In the genomic region with DNA sequence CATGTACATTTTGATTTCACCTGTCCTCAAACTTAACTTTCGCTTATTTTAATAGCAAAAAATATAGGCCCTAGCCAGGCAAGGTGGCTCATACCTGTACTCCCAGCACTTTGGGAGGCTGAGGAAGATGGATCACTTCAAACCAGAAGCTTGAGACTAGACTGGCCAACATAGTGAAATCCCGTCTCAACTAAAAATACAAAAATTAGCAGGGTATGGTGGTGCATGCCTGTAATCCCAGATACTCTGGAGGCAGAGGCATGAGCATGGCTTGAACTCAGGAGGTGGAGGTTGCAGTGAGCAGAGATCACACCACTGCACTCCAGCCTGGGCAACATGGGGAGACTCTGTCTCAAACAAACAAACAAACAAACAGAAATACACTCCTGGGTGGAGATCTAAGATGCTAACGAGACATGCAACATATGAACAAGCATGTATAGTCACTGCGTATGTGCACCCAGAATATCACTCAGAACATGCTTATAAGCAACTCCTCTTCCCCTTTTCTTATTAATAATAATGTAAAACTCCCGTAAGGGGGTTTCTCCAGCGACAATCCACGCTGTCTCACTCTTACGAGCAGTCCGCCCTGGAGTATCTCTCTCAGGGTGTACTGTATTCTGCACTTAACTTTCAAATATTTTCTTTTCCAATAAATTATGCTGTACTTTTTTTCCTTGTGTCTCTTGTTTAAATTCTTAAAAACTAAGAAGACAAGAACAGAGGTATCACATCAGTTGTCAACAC, we compare ENCODE assay signal across 8 cellular contexts.
DNase-seq lines count a peak whose midpoint lies in the region; ATAC-seq, FAIRE-seq and TF ChIP-seq lines count a peak whose summit lies in the region.
"Not testable (repeated sequence)": the region's sequence is repeated elsewhere in the genome, so short reads cannot be mapped to it uniquely, and the experiment has no call there.

No MANE protein-coding gene starts in this region.

- not testable (repeated sequence) for H3K27me3 ChIP-seq in WERI-Rb-1 (ENCODE audit: insufficient read depth, low read depth, severe bottlenecking)

- not testable (repeated sequence) for H3K9me3 ChIP-seq in WERI-Rb-1 (ENCODE audit: severe bottlenecking); kidney (ENCODE audit: control insufficient read depth in 1 of 2, low read length in 2 of 2)

- TF ChIP-seq CTCF in GM12865 (IDR thresholded peaks at IDR 0.05; ENCODE audit: insufficient read depth, low read depth, low read length, missing control alignments); WERI-Rb-1 (IDR thresholded peaks at IDR 0.05; ENCODE audit: low read depth, low read length); coronary artery (IDR thresholded peaks at IDR 0.05); kidney (IDR thresholded peaks at IDR 0.05; ENCODE audit: borderline replicate concordance, extremely low read depth, insufficient read depth): not testable (repeated sequence)

- peak; percentile 1 for DNase-seq in GM12865 (ENCODE audit: low read depth)
- DNase-seq in WERI-Rb-1, result peak; percentile 4
- peak; percentile 9 for DNase-seq in activated T-helper 2 cell treated with anti-CD3 and anti-CD28 coated beads, Interferon-gamma antibody, Interleukin-2, Interleukin-4, amounts not matched to agents 10 μg/mL and 5 μg/mL and 100 μg/mL, durations not matched to agents 14 hours and 24 hours and 36 hours (ENCODE audit: low spot score)
- DNase-seq in coronary artery (ENCODE audit: low spot score), result peak; percentile 17
- peak; percentile 50 for DNase-seq in kidney
- DNase-seq in mucosa of gallbladder (ENCODE audit: low spot score), result peak; percentile 9
- DNase-seq in sciatic nerve (ENCODE audit: low spot score), result peak; percentile 44
- peak; percentile 19 for DNase-seq in ureter (ENCODE audit: low spot score)

- H3K27me3 Mint-ChIP-seq in activated T-helper 2 cell treated with anti-CD3 and anti-CD28 coated beads, Interferon-gamma antibody, Interleukin-2, Interleukin-4, amounts not matched to agents 10 μg/mL and 5 μg/mL and 100 μg/mL, durations not matched to agents 14 hours and 24 hours and 36 hours (ENCODE audit: low read depth), result not testable (repeated sequence)

- not testable (repeated sequence) for H3K36me3 ChIP-seq in WERI-Rb-1; kidney (ENCODE audit: control insufficient read depth in 1 of 2, insufficient read depth in 2 of 2, low read length in 2 of 2)

- not testable (repeated sequence) for H3K27ac ChIP-seq in WERI-Rb-1; coronary artery; kidney (ENCODE audit: low read depth in 2 of 2, low read length in 2 of 2)

- not testable (repeated sequence) for H3K4me3 ChIP-seq in GM12865 (ENCODE audit: low read depth, low read length); WERI-Rb-1 (ENCODE audit: low read depth, low read length); coronary artery; kidney (ENCODE audit: low read length in 2 of 2)

- FAIRE-seq in kidney (lab: Jason Lieb, UNC), result not testable (repeated sequence)

- not testable (repeated sequence) for H3K36me3 Mint-ChIP-seq in activated T-helper 2 cell treated with anti-CD3 and anti-CD28 coated beads, Interferon-gamma antibody, Interleukin-2, Interleukin-4, amounts not matched to agents 10 μg/mL and 5 μg/mL and 100 μg/mL, durations not matched to agents 14 hours and 24 hours and 36 hours (ENCODE audit: low read depth)

- not testable (repeated sequence) for H3K4me3 Mint-ChIP-seq in activated T-helper 2 cell treated with anti-CD3 and anti-CD28 coated beads, Interferon-gamma antibody, Interleukin-2, Interleukin-4, amounts not matched to agents 10 μg/mL and 5 μg/mL and 100 μg/mL, durations not matched to agents 14 hours and 24 hours and 36 hours (ENCODE audit: low read depth)

- intact Hi-C loops in activated T-helper 2 cell treated with anti-CD3 and anti-CD28 coated beads, Interferon-gamma antibody, Interleukin-2, Interleukin-4, amounts not matched to agents 10 μg/mL and 5 μg/mL and 100 μg/mL, durations not matched to agents 14 hours and 24 hours and 36 hours (cut with micrococcal nuclease); kidney (cut with DNase I); sciatic nerve (cut with DNase I): not testable (repeated sequence)

- not testable (repeated sequence) for H3K27ac Mint-ChIP-seq in activated T-helper 2 cell treated with anti-CD3 and anti-CD28 coated beads, Interferon-gamma antibody, Interleukin-2, Interleukin-4, amounts not matched to agents 10 μg/mL and 5 μg/mL and 100 μg/mL, durations not matched to agents 14 hours and 24 hours and 36 hours

- not testable (repeated sequence) for H3K4me1 ChIP-seq in kidney (ENCODE audit: control insufficient read depth in 1 of 2, insufficient read depth in 1 of 2, low read depth in 1 of 2, low read length in 2 of 2)

- H3K9me3 Mint-ChIP-seq in activated T-helper 2 cell treated with anti-CD3 and anti-CD28 coated beads, Interferon-gamma antibody, Interleukin-2, Interleukin-4, amounts not matched to agents 10 μg/mL and 5 μg/mL and 100 μg/mL, durations not matched to agents 14 hours and 24 hours and 36 hours, result not testable (repeated sequence)

- H3K4me1 Mint-ChIP-seq in activated T-helper 2 cell treated with anti-CD3 and anti-CD28 coated beads, Interferon-gamma antibody, Interleukin-2, Interleukin-4, amounts not matched to agents 10 μg/mL and 5 μg/mL and 100 μg/mL, durations not matched to agents 14 hours and 24 hours and 36 hours (ENCODE audit: low read depth), result not testable (repeated sequence)

- not testable (repeated sequence) for ATAC-seq in sciatic nerve

- not testable (repeated sequence) for H3K9ac ChIP-seq in kidney (ENCODE audit: low read length in 2 of 2)
